Comparison of ENCODE assay signal across 3 cellular contexts in the genomic region with DNA sequence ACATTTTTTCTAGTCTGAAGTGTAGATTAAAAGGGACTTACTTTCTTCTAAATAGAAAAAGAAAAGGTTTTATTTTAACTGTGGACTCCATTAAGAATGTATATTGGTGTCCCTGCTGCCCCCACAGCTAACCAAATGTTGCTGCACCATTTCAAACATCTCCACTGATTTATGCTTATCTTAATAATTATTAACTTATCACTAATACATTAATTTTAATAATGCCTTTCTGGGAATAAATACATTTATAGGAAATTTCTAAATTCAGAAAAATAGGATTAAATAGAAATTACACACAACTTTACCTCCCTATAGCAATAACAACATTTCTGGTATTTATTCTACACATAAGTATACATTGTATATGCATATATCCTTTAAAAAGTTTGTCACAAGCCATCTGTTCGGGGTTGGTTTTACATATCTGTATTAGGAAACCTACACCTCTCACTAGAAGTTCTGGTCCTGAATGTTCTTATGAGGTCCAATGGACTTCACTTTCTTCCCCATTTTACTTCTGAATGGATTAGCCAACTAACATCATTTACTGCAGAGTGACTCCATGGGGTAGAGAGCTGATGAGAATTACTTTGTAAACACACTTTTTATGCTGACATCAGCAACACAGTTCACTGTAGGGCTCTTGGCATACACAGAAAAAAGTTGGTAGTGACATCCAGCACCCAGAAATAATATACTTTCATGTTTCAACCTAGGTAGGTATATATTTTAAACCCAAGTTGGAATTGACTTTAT.
A peak's percentile ranks its signal among the peaks of the same experiment; 100 is the strongest.
TF ChIP-seq lines count a peak whose summit lies in the region.

No MANE protein-coding gene starts in this region.

TF ChIP-seq in A549, 52 proteins besides CTCF, POLR2A, EP300 and RAD21:
- peak; percentile 98 for TF ChIP-seq MAFK (IDR thresholded peaks at IDR 0.05; ENCODE audit: partially characterized antibody)
- TF ChIP-seq TP53 (CRISPR knock-in tag; IDR thresholded peaks at IDR 0.05): no peak

TF ChIP-seq in HCT116, 20 proteins besides CTCF, POLR2A, EP300 and RAD21:
- no peak for TF ChIP-seq JUND (IDR thresholded peaks at IDR 0.05)
- no peak for TF ChIP-seq CEBPB (IDR thresholded peaks at IDR 0.05; ENCODE audit: low read depth)
- TF ChIP-seq ZFX (IDR thresholded peaks at IDR 0.05): no peak
- no peak for TF ChIP-seq EZH2 (IDR thresholded peaks at IDR 0.05)
- no peak for TF ChIP-seq SIN3A (IDR thresholded peaks at IDR 0.05; ENCODE audit: low read depth)
- TF ChIP-seq, protein P1, sequence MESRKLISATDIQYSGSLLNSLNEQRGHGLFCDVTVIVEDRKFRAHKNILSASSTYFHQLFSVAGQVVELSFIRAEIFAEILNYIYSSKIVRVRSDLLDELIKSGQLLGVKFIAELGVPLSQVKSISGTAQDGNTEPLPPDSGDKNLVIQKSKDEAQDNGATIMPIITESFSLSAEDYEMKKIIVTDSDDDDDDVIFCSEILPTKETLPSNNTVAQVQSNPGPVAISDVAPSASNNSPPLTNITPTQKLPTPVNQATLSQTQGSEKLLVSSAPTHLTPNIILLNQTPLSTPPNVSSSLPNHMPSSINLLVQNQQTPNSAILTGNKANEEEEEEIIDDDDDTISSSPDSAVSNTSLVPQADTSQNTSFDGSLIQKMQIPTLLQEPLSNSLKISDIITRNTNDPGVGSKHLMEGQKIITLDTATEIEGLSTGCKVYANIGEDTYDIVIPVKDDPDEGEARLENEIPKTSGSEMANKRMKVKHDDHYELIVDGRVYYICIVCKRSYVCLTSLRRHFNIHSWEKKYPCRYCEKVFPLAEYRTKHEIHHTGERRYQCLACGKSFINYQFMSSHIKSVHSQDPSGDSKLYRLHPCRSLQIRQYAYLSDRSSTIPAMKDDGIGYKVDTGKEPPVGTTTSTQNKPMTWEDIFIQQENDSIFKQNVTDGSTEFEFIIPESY (IDR thresholded peaks at IDR 0.05; ENCODE audit: extremely low read depth, insufficient replicate concordance, low read length): no peak
- TF ChIP-seq ELF1 (IDR thresholded peaks at IDR 0.05; ENCODE audit: borderline replicate concordance, low read depth): no peak
- no peak for TF ChIP-seq EGR1 (IDR thresholded peaks at IDR 0.05; ENCODE audit: low read depth)
- no peak for TF ChIP-seq ZNF274 (IDR thresholded peaks at IDR 0.05; ENCODE audit: low read depth, low read length)
- no peak for TF ChIP-seq TCF7L2 (IDR thresholded peaks at IDR 0.05; ENCODE audit: borderline replicate concordance, extremely low read depth, insufficient read depth, insufficient read length)
- TF ChIP-seq, protein P2, sequence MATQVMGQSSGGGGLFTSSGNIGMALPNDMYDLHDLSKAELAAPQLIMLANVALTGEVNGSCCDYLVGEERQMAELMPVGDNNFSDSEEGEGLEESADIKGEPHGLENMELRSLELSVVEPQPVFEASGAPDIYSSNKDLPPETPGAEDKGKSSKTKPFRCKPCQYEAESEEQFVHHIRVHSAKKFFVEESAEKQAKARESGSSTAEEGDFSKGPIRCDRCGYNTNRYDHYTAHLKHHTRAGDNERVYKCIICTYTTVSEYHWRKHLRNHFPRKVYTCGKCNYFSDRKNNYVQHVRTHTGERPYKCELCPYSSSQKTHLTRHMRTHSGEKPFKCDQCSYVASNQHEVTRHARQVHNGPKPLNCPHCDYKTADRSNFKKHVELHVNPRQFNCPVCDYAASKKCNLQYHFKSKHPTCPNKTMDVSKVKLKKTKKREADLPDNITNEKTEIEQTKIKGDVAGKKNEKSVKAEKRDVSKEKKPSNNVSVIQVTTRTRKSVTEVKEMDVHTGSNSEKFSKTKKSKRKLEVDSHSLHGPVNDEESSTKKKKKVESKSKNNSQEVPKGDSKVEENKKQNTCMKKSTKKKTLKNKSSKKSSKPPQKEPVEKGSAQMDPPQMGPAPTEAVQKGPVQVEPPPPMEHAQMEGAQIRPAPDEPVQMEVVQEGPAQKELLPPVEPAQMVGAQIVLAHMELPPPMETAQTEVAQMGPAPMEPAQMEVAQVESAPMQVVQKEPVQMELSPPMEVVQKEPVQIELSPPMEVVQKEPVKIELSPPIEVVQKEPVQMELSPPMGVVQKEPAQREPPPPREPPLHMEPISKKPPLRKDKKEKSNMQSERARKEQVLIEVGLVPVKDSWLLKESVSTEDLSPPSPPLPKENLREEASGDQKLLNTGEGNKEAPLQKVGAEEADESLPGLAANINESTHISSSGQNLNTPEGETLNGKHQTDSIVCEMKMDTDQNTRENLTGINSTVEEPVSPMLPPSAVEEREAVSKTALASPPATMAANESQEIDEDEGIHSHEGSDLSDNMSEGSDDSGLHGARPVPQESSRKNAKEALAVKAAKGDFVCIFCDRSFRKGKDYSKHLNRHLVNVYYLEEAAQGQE (IDR thresholded peaks at IDR 0.05; ENCODE audit: low read depth): no peak
- no peak for TF ChIP-seq SRF (IDR thresholded peaks at IDR 0.05; ENCODE audit: low read depth)
- no peak for TF ChIP-seq POLR2AphosphoS5 (IDR thresholded peaks at IDR 0.05; ENCODE audit: low read depth, low read length)
- TF ChIP-seq SP1 (IDR thresholded peaks at IDR 0.05; ENCODE audit: low read depth): no peak
- no peak for TF ChIP-seq FOSL1 (IDR thresholded peaks at IDR 0.05; ENCODE audit: low read depth)
- no peak for TF ChIP-seq CBX3 (IDR thresholded peaks at IDR 0.05; ENCODE audit: low read depth)
- no peak for TF ChIP-seq YY1 (IDR thresholded peaks at IDR 0.05; ENCODE audit: extremely low read depth, insufficient replicate concordance, low read depth, low read length)
- TF ChIP-seq, protein P3, sequence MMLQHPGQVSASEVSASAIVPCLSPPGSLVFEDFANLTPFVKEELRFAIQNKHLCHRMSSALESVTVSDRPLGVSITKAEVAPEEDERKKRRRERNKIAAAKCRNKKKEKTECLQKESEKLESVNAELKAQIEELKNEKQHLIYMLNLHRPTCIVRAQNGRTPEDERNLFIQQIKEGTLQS (IDR thresholded peaks at IDR 0.05): no peak
- TF ChIP-seq, protein P4, sequence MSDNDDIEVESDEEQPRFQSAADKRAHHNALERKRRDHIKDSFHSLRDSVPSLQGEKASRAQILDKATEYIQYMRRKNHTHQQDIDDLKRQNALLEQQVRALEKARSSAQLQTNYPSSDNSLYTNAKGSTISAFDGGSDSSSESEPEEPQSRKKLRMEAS (IDR thresholded peaks at IDR 0.05): no peak

TF ChIP-seq in K562, 482 proteins besides CTCF, POLR2A, EP300 and RAD21 (continues in another document):
- TF ChIP-seq CBX8 (IDR thresholded peaks at IDR 0.05; ENCODE audit: borderline replicate concordance, extremely low read depth, low read depth, low read length, poor library complexity, severe bottlenecking) (no peak), HIVEP1 (CRISPR knock-in tag; IDR thresholded peaks at IDR 0.05) (no peak), ZNF224 (CRISPR knock-in tag; IDR thresholded peaks at IDR 0.05) (no peak), POLR2AphosphoS5 (IDR thresholded peaks at IDR 0.05; ENCODE audit: control insufficient read depth, insufficient read depth, low read depth, low read length) (no peak), CBFA2T2 (conservative IDR thresholded peaks at IDR 0.05) (no peak), YY1 (IDR thresholded peaks at IDR 0.05; ENCODE audit: borderline replicate concordance in 1 of 3, control insufficient read depth in 1 of 3, extremely low read depth in 1 of 3, insufficient read depth in 3 of 3, insufficient read length in 1 of 3, insufficient replicate concordance in 2 of 3, low read depth in 1 of 3, low read length in 2 of 3) (no peak), NR3C1 (CRISPR knock-in tag; IDR thresholded peaks at IDR 0.05) (no peak), CBX3 (IDR thresholded peaks at IDR 0.05; ENCODE audit: borderline replicate concordance in 1 of 2, low read length in 2 of 2) (no peak), DACH1 (IDR thresholded peaks at IDR 0.05; ENCODE audit: partially characterized antibody) (peak; percentile 94), ZBTB7A (IDR thresholded peaks at IDR 0.05; ENCODE audit: borderline replicate concordance, control insufficient read depth, low read depth, low read length) (no peak), BACH1 (tag; IDR thresholded peaks at IDR 0.05) (no peak), MAFK (IDR thresholded peaks at IDR 0.05; ENCODE audit: low read length) (peak; percentile 96), C11orf30 (IDR thresholded peaks at IDR 0.05; ENCODE audit: low read depth) (peak; percentile 93), ZNF436 (CRISPR knock-in tag; IDR thresholded peaks at IDR 0.05) (no peak), ZNF184 (CRISPR knock-in tag; IDR thresholded peaks at IDR 0.05) (no peak), SP1 (CRISPR knock-in tag; IDR thresholded peaks at IDR 0.05) (no peak), CREB1 (IDR thresholded peaks at IDR 0.05) (no peak), CREB1 (CRISPR knock-in tag; IDR thresholded peaks at IDR 0.05) (no peak), TCFL5 (CRISPR knock-in tag; conservative IDR thresholded peaks at IDR 0.05) (no peak)
- TF ChIP-seq, protein P5, sequence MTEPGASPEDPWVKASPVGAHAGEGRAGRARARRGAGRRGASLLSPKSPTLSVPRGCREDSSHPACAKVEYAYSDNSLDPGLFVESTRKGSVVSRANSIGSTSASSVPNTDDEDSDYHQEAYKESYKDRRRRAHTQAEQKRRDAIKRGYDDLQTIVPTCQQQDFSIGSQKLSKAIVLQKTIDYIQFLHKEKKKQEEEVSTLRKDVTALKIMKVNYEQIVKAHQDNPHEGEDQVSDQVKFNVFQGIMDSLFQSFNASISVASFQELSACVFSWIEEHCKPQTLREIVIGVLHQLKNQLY (CRISPR knock-in tag; conservative IDR thresholded peaks at IDR 0.05): no peak
- TF ChIP-seq, protein P6, sequence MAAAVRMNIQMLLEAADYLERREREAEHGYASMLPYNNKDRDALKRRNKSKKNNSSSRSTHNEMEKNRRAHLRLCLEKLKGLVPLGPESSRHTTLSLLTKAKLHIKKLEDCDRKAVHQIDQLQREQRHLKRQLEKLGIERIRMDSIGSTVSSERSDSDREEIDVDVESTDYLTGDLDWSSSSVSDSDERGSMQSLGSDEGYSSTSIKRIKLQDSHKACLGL (CRISPR knock-in tag; IDR thresholded peaks at IDR 0.05; ENCODE audit: borderline replicate concordance, poor library complexity, severe bottlenecking): no peak
- TF ChIP-seq, protein P7, sequence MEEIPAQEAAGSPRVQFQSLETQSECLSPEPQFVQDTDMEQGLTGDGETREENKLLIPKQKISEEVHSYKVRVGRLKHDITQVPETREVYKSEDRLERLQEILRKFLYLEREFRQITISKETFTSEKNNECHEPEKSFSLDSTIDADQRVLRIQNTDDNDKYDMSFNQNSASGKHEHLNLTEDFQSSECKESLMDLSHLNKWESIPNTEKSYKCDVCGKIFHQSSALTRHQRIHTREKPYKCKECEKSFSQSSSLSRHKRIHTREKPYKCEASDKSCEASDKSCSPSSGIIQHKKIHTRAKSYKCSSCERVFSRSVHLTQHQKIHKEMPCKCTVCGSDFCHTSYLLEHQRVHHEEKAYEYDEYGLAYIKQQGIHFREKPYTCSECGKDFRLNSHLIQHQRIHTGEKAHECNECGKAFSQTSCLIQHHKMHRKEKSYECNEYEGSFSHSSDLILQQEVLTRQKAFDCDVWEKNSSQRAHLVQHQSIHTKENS (CRISPR knock-in tag; IDR thresholded peaks at IDR 0.05): no peak
- TF ChIP-seq, protein P8, sequence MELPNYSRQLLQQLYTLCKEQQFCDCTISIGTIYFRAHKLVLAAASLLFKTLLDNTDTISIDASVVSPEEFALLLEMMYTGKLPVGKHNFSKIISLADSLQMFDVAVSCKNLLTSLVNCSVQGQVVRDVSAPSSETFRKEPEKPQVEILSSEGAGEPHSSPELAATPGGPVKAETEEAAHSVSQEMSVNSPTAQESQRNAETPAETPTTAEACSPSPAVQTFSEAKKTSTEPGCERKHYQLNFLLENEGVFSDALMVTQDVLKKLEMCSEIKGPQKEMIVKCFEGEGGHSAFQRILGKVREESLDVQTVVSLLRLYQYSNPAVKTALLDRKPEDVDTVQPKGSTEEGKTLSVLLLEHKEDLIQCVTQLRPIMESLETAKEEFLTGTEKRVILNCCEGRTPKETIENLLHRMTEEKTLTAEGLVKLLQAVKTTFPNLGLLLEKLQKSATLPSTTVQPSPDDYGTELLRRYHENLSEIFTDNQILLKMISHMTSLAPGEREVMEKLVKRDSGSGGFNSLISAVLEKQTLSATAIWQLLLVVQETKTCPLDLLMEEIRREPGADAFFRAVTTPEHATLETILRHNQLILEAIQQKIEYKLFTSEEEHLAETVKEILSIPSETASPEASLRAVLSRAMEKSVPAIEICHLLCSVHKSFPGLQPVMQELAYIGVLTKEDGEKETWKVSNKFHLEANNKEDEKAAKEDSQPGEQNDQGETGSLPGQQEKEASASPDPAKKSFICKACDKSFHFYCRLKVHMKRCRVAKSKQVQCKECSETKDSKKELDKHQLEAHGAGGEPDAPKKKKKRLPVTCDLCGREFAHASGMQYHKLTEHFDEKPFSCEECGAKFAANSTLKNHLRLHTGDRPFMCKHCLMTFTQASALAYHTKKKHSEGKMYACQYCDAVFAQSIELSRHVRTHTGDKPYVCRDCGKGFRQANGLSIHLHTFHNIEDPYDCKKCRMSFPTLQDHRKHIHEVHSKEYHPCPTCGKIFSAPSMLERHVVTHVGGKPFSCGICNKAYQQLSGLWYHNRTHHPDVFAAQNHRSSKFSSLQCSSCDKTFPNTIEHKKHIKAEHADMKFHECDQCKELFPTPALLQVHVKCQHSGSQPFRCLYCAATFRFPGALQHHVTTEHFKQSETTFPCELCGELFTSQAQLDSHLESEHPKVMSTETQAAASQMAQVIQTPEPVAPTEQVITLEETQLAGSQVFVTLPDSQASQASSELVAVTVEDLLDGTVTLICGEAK (IDR thresholded peaks at IDR 0.05): no peak
- TF ChIP-seq, protein P8 (CRISPR knock-in tag; IDR thresholded peaks at IDR 0.05): no peak
- TF ChIP-seq, protein P9, sequence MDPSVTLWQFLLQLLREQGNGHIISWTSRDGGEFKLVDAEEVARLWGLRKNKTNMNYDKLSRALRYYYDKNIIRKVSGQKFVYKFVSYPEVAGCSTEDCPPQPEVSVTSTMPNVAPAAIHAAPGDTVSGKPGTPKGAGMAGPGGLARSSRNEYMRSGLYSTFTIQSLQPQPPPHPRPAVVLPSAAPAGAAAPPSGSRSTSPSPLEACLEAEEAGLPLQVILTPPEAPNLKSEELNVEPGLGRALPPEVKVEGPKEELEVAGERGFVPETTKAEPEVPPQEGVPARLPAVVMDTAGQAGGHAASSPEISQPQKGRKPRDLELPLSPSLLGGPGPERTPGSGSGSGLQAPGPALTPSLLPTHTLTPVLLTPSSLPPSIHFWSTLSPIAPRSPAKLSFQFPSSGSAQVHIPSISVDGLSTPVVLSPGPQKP (CRISPR knock-in tag; IDR thresholded peaks at IDR 0.05): no peak
